8 cellular contexts compared by ENCODE assay signal in the genomic region with DNA sequence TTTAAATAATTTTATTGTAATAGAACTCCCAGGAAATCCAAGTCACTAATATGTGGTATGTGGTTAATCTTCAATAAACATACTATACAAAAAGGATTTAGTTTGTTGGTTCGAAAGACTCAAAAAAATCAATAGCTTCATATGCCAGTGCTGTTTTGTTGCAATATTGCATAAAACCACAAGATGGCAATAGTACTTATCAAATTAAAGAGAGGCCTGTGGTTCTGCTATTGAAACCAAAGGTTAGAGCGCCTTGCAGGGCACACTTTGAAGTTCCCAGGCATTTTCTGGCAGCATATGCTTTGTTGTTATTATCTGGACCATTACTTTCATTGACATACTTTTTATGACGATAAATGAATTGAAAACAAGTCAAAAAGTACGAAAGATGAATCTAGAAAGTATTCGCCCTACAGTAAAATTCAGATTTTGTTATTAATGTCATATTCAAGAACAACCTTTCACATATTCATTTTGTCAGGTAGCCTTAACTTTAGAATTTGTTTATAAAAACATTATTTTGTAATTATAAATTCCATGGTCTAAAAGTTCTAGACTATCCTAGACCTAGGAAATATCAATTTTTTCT.
DNase-seq lines count a peak whose midpoint lies in the region; ATAC-seq, FAIRE-seq and TF ChIP-seq lines count a peak whose summit lies in the region.

No MANE protein-coding gene starts in this region.

- CTCF ChIA-PET in A549 (lab: Yijun Ruan, JAX): interaction anchor here (0.6 to 5.7 kb wide), 19 partner anchors 9 to 323 kb away, joined by 3 to 68 read pairs (median 3); no protein-coding TSS in a partner anchor

- no peaks in the 10 kb centered on the region for H3K27me3 ChIP-seq in SJCRH30

- FAIRE-seq in A549 (lab: Jason Lieb, UNC): peak; percentile 86

- peak; percentile 87 for TF ChIP-seq CTCF in A549 (IDR thresholded peaks at IDR 0.05)
- TF ChIP-seq CTCF in epithelial cell of esophagus (IDR thresholded peaks at IDR 0.05; ENCODE audit: insufficient read depth, low read depth, low read length, missing control alignments): peak; percentile 64

- H3K4me3 Mint-ChIP-seq in activated T-helper 17 cell treated with anti-CD3 and anti-CD28 coated beads, Interleukin-2, amount 50 U/mL, for 72 hours: no peak overlapping the region

- peak; percentile 25 to 71 for DNase-seq in A549 (ENCODE audit: low read depth in 1 of 2, low spot score in 1 of 2)
- DNase-seq in GM04503 (ENCODE audit: low read depth): peak; percentile 18
- peak; percentile 56 for DNase-seq in NCI-H1105 treated with DMSO at 0.1 percent for 48 hours (lab: John Stamatoyannopoulos, UW)
- peak; percentile 52 to 81 for DNase-seq in SJCRH30
- peak; percentile 75 for DNase-seq in epithelial cell of esophagus (ENCODE audit: low read depth)
- peak; percentile 80 for DNase-seq in myocyte (ENCODE audit: low read depth)

- H3K4me1 ChIP-seq in A549: no peaks in the 10 kb centered on the region
- H3K4me1 ChIP-seq in SJCRH30: no peaks in the 10 kb centered on the region

- H3K4me2 ChIP-seq in A549: no peak overlapping the region

- POLR2A ChIA-PET in A549 (lab: Yijun Ruan, JAX): no interaction called here

- H3K9me3 ChIP-seq in A549 (no peaks in the 10 kb centered on the region), SJCRH30 (replicated peaks) (no peaks in the 10 kb centered on the region)

- TF ChIP-seq POLR2A in A549 (IDR thresholded peaks at IDR 0.05; ENCODE audit: low read length): no peak

- no peak overlapping the region for H3K27ac Mint-ChIP-seq in activated T-helper 17 cell treated with anti-CD3 and anti-CD28 coated beads, Interleukin-2, amount 50 U/mL, for 72 hours

- H3K36me3 Mint-ChIP-seq in activated T-helper 17 cell treated with anti-CD3 and anti-CD28 coated beads, Interleukin-2, amount 50 U/mL, for 72 hours (ENCODE audit: low read depth): no peaks in the 10 kb centered on the region

- H3K4me3 ChIP-seq in A549: no peak overlapping the region
- no peak overlapping the region for H3K4me3 ChIP-seq in SJCRH30
- H3K4me3 ChIP-seq in epithelial cell of esophagus (ENCODE audit: low read length): no peak overlapping the region

- 25% methylated on average over 5 of the region's 5 CpGs for WGBS in A549 (ENCODE audit: missing lambda C conversion rate)

- TF ChIP-seq RAD21 in A549 (conservative IDR thresholded peaks at IDR 0.05 in 1 of 2, IDR thresholded peaks at IDR 0.05 in 1 of 2): peak; percentile 78 to 84

- no peak overlapping the region for H3K27ac ChIP-seq in A549
- H3K27ac ChIP-seq in SJCRH30: no peak overlapping the region

- H3K27me3 Mint-ChIP-seq in activated T-helper 17 cell treated with anti-CD3 and anti-CD28 coated beads, Interleukin-2, amount 50 U/mL, for 72 hours: no peaks in the 10 kb centered on the region

- ATAC-seq in A549: peak; percentile 81 to 94; a peak in 5 of 6 replicates
- peak; percentile 83 for ATAC-seq in HG02623 (IDR thresholded peaks at IDR 0.05; ENCODE audit: unreplicated experiment)
- no peak for ATAC-seq in activated T-helper 17 cell treated with anti-CD3 and anti-CD28 coated beads, Interleukin-2, amount 50 U/mL, for 72 hours (replicated peaks)

- H3K9me3 Mint-ChIP-seq in activated T-helper 17 cell treated with anti-CD3 and anti-CD28 coated beads, Interleukin-2, amount 50 U/mL, for 72 hours: no peaks in the 10 kb centered on the region

- no peaks in the 10 kb centered on the region for H3K4me1 Mint-ChIP-seq in activated T-helper 17 cell treated with anti-CD3 and anti-CD28 coated beads, Interleukin-2, amount 50 U/mL, for 72 hours

- H3K36me3 ChIP-seq in SJCRH30: no peaks in the 10 kb centered on the region

- no peak for TF ChIP-seq EP300 in A549 (IDR thresholded peaks at IDR 0.05)

TF ChIP-seq in A549, 52 proteins besides CTCF, POLR2A, EP300 and RAD21:
- no peak for TF ChIP-seq MAFK (IDR thresholded peaks at IDR 0.05; ENCODE audit: partially characterized antibody)
- TF ChIP-seq SMC3 (IDR thresholded peaks at IDR 0.05): peak; percentile 84

Comparison
In these comparisons a context has a peak if more than half of its experiments do, and no peak if none do; other contexts are left out.
1. DNase-seq: peak in every context shown above with its lines; median percentile 80 in myocyte; 75 in epithelial cell of esophagus; 66 in SJCRH30; 56 in NCI-H1105 treated with DMSO at 0.1 percent for 48 hours; 48 in A549; 18 in GM04503.